16 cellular contexts compared by ENCODE assay signal in the genomic region with DNA sequence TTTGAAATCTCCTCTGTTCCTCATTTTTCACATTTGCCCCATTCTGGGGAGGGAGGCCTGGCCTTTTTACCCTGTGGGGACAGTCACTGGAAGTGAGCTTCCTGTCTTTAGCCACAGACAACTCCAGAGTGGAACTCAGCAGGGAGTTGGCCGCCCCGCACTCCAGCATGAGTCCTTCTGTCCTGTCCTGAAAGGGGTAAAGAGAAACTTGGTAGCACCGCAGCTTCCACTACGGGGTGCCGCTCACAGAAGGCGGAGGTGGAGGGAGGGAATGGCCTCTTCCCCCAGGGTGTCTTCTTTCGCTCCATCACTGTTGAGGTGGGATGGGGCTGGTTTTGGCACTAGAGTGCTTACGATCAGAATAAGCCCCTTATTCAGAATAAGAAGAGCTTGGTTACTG.
DNase-seq lines count a peak whose midpoint lies in the region; ATAC-seq and TF ChIP-seq lines count a peak whose summit lies in the region.
"Had no signal": no experiment of that assay in that cellular context is flagged by ENCODE, and none has a peak within 500 bp of the region (broad histone marks: within the 10 kb centered on the region; RNA-seq: fewer than 3 reads in every experiment).

No MANE protein-coding gene starts in this region.

- whole genome bisulfite sequencing in spleen, 5 donors: 83 to 90% (median 89%) methylated on average over 8 of the region's 8 CpGs
- WGBS in body of pancreas, 2 donors: 79 to 90% methylated on average over 8 of the region's 8 CpGs

- DNase-seq in SKM-1 treated with dmso at 0.1 percent for 144 hours (lab: John Stamatoyannopoulos, UW; ENCODE audit: unreplicated experiment) (peak; percentile 8), SKM-1 (lab: John Stamatoyannopoulos, UW; ENCODE audit: unreplicated experiment) (no peak), KBM-7 (peak; percentile 16), lower lobe of right lung (peak; percentile 42), spleen (peak; percentile 56), body of pancreas (no peak), foreskin fibroblast (no peak), T-helper 17 cell (no peak)
- DNase-seq: AML-193; C1 segment of cervical spinal cord; CD4-positive, alpha-beta memory T cell; DMS79; H9 had no signal

- no peak for ATAC-seq in lower lobe of right lung
- no peak for ATAC-seq in body of pancreas
- no peak for ATAC-seq in T-helper 17 cell
- ATAC-seq: GM12878, GM23338 had no signal

- no peak overlapping the region for H3K4me3 Mint-ChIP-seq in T-helper 17 cell
- H3K4me3 Mint-ChIP-seq: CD4-positive, alpha-beta memory T cell; GM23338; H9 had no signal

- TF ChIP-seq POLR2A in spleen (IDR thresholded peaks at IDR 0.05): no peak
- no peak for TF ChIP-seq POLR2A in body of pancreas (IDR thresholded peaks at IDR 0.05)

- no peak overlapping the region for H3K27ac ChIP-seq in lower lobe of right lung
- H3K27ac ChIP-seq in spleen: no peak overlapping the region
- H3K27ac ChIP-seq in body of pancreas: no peak overlapping the region
- H3K27ac ChIP-seq: 22Rv1 had no signal

- intact Hi-C loops in lower lobe of right lung (cut with DNase I) (no loop called here), spleen (cut with DNase I; ENCODE audit: low total_unique reads) (no loop called here), body of pancreas (cut with DNase I) (no loop called here)

- H3K36me3 ChIP-seq in lower lobe of right lung: no peaks in the 10 kb centered on the region
- no peaks in the 10 kb centered on the region for H3K36me3 ChIP-seq in spleen
- H3K36me3 ChIP-seq in body of pancreas (replicated peaks in 1 of 2; ENCODE audit: insufficient read depth in 1 of 2, low read depth in 2 of 2): no peaks in the 10 kb centered on the region

- H3K36me3 Mint-ChIP-seq in T-helper 17 cell (ENCODE audit: low read depth): no peaks in the 10 kb centered on the region
- H3K36me3 Mint-ChIP-seq: CD4-positive, alpha-beta memory T cell had no signal

- no peaks in the 10 kb centered on the region for H3K4me1 ChIP-seq in lower lobe of right lung
- no peaks in the 10 kb centered on the region for H3K4me1 ChIP-seq in spleen
- H3K4me1 ChIP-seq in body of pancreas: no peaks in the 10 kb centered on the region

- H3K27me3 ChIP-seq in lower lobe of right lung (ENCODE audit: low read depth) (no peaks in the 10 kb centered on the region), spleen (replicated peaks in 1 of 7) (no peaks in the 10 kb centered on the region), body of pancreas (no peaks in the 10 kb centered on the region)

- peaks cover 25% of the 10 kb centered on the region for H3K27me3 Mint-ChIP-seq in T-helper 17 cell

- H3K4me3 ChIP-seq in lower lobe of right lung: no peak overlapping the region
- H3K4me3 ChIP-seq in spleen: no peak overlapping the region
- H3K4me3 ChIP-seq in body of pancreas: no peak overlapping the region
- no peak overlapping the region for H3K4me3 ChIP-seq in foreskin fibroblast (ENCODE audit: low read depth in 1 of 2, low read length in 2 of 2)
- H3K4me3 ChIP-seq: GM12878, GM23338 had no signal

- H3K9me3 ChIP-seq in lower lobe of right lung (no peaks in the 10 kb centered on the region), spleen (no peaks in the 10 kb centered on the region), body of pancreas (no peaks in the 10 kb centered on the region), T-helper 17 cell (ENCODE audit: control insufficient read depth, low read length, poor library complexity, severe bottlenecking) (no peaks in the 10 kb centered on the region)

- H3K27ac Mint-ChIP-seq in T-helper 17 cell: no peak overlapping the region
- H3K27ac Mint-ChIP-seq: CD4-positive, alpha-beta memory T cell; GM23338; H9 had no signal

- TF ChIP-seq CTCF in lower lobe of right lung (IDR thresholded peaks at IDR 0.05) (no peak), spleen (IDR thresholded peaks at IDR 0.05 in 8 of 11, conservative IDR thresholded peaks at IDR 0.05 in 3 of 11) (no peak), body of pancreas (IDR thresholded peaks at IDR 0.05) (no peak), foreskin fibroblast (IDR thresholded peaks at IDR 0.05; ENCODE audit: low read depth, low read length) (no peak)

- in situ Hi-C loops in KBM-7 (cut with MboI; ENCODE audit: low pct_unique_long_range_greater_than_20kb, low sequenced_read_pairs): no loop called here

- peaks cover 2% of the 10 kb centered on the region for H3K4me1 Mint-ChIP-seq in T-helper 17 cell
- H3K4me1 Mint-ChIP-seq: CD4-positive, alpha-beta memory T cell had no signal

Comparison
In these comparisons a context has a peak if more than half of its experiments do, and no peak if none do; other contexts are left out.
1. DNase-seq: peak in SKM-1 treated with dmso at 0.1 percent for 144 hours (single experiment), KBM-7 (single experiment), lower lobe of right lung (single experiment) and spleen (single experiment); none in SKM-1 (single experiment), body of pancreas (0 of 4), foreskin fibroblast (0 of 2) and T-helper 17 cell (0 of 3).